In genomic region chr12:96352161-96352835, GRCh38 we compare ENCODE assay signal across 14 cellular contexts. TPM values are rescaled to one million over a fixed set of nuclear protein-coding genes. Genes with fewer than 3 reads are reported as not detected.
A peak's percentile ranks its signal among the peaks of the same experiment; 100 is the strongest.
DNase-seq lines count a peak whose midpoint lies in the region; ATAC-seq, FAIRE-seq and TF ChIP-seq lines count a peak whose summit lies in the region.
"Had no signal": no experiment of that assay in that cellular context is flagged by ENCODE, and none has a peak within 500 bp of the region (broad histone marks: within the 10 kb centered on the region; RNA-seq: fewer than 3 reads in every experiment).

No MANE protein-coding gene starts in this region.

- no peak for FAIRE-seq in astrocyte (lab: Jason Lieb, UNC)

- no peaks in the 10 kb centered on the region for H3K36me3 ChIP-seq in astrocyte (ENCODE audit: insufficient read depth, low read length)
- no peaks in the 10 kb centered on the region for H3K36me3 ChIP-seq in naive thymus-derived CD4-positive, alpha-beta T cell (ENCODE audit: control insufficient read depth in 2 of 3, insufficient read depth in 3 of 3, low read length in 3 of 3)

- intact Hi-C loops in CD4-positive, alpha-beta T cell (cut with DNase I, micrococcal nuclease): loop anchor here in 1 of 2 experiments (1.0 to 10.0 kb wide), 2 partner anchors 9 to 47 kb away; no protein-coding TSS in a partner anchor
- intact Hi-C loops in naive thymus-derived CD4-positive, alpha-beta T cell (cut with micrococcal nuclease): loop anchor here in 1 of 2 donors (2.0 kb wide), 1 partner anchor 17 kb away; no protein-coding TSS in a partner anchor
- intact Hi-C loops in activated CD4-positive, alpha-beta memory T cell treated with anti-CD3 and anti-CD28 coated beads for 36 hours (cut with micrococcal nuclease): no loop called here
- intact Hi-C loops in activated T-helper 1 cell treated with anti-CD3 and anti-CD28 coated beads, Interleukin-12 subunit alpha, Interleukin-12 subunit beta, Interleukin-2, Interleukin-4 antibody, amounts not matched to agents 30 ng/mL and 10 ng/mL and 1 ng/mL, durations not matched to agents 14 hours and 24 hours and 36 hours (cut with micrococcal nuclease): loop anchor here (5.0 kb wide), 1 partner anchor 50 kb away; no protein-coding TSS in a partner anchor

- H3K27me3 Mint-ChIP-seq in CD4-positive, alpha-beta T cell: no peaks in the 10 kb centered on the region
- H3K27me3 Mint-ChIP-seq in HFFc6 (ENCODE audit: insufficient read depth): no peaks in the 10 kb centered on the region; the same call in 1 of the 2 replicates
- H3K27me3 Mint-ChIP-seq in astrocyte (ENCODE audit: low read depth, unreplicated experiment): no peaks in the 10 kb centered on the region
- no peaks in the 10 kb centered on the region for H3K27me3 Mint-ChIP-seq in naive thymus-derived CD4-positive, alpha-beta T cell
- no peaks in the 10 kb centered on the region for H3K27me3 Mint-ChIP-seq in activated CD4-positive, alpha-beta memory T cell treated with anti-CD3 and anti-CD28 coated beads for 36 hours
- no peaks in the 10 kb centered on the region for H3K27me3 Mint-ChIP-seq in activated T-helper 1 cell treated with anti-CD3 and anti-CD28 coated beads, Interleukin-12 subunit alpha, Interleukin-12 subunit beta, Interleukin-2, Interleukin-4 antibody, amounts not matched to agents 30 ng/mL and 10 ng/mL and 1 ng/mL, durations not matched to agents 14 hours and 24 hours and 36 hours (ENCODE audit: insufficient read depth)
- H3K27me3 Mint-ChIP-seq: stimulated activated naive CD8-positive, alpha-beta T cell treated with anti-CD3 and anti-CD28 coated beads, Interleukin-15, Interleukin-2, amounts not matched to agents 100 ng/mL and 50 ng/mL, for 24 hours had no signal

- no peaks in the 10 kb centered on the region for H3K4me1 ChIP-seq in astrocyte (ENCODE audit: insufficient read depth, low read length)
- H3K4me1 ChIP-seq in naive thymus-derived CD4-positive, alpha-beta T cell (ENCODE audit: control insufficient read depth in 2 of 2, insufficient read depth in 2 of 2, low read length in 2 of 2): peaks cover 30 to 62% of the 10 kb centered on the region in 2 donors

- H4K20me1 ChIP-seq in astrocyte (ENCODE audit: insufficient read depth, low read length): peaks cover 96% of the 10 kb centered on the region

- H3K27ac Mint-ChIP-seq in CD4-positive, alpha-beta T cell: peak overlapping the region; percentile 34
- H3K27ac Mint-ChIP-seq in HFFc6 (peak overlapping the region; percentile 4; the same call in 1 of the 2 replicates), astrocyte (ENCODE audit: unreplicated experiment) (peak overlapping the region; percentile 4)
- peak overlapping the region in 8 of 9 donors; percentile 28 to 83 (median 67) for H3K27ac Mint-ChIP-seq in naive thymus-derived CD4-positive, alpha-beta T cell
- no peak overlapping the region for H3K27ac Mint-ChIP-seq in activated CD4-positive, alpha-beta memory T cell treated with anti-CD3 and anti-CD28 coated beads for 36 hours
- no peak overlapping the region for H3K27ac Mint-ChIP-seq in activated T-helper 1 cell treated with anti-CD3 and anti-CD28 coated beads, Interleukin-12 subunit alpha, Interleukin-12 subunit beta, Interleukin-2, Interleukin-4 antibody, amounts not matched to agents 30 ng/mL and 10 ng/mL and 1 ng/mL, durations not matched to agents 14 hours and 24 hours and 36 hours
- H3K27ac Mint-ChIP-seq: stimulated activated naive CD8-positive, alpha-beta T cell treated with anti-CD3 and anti-CD28 coated beads, Interleukin-15, Interleukin-2, amounts not matched to agents 100 ng/mL and 50 ng/mL, for 24 hours; T-helper 2 cell treated with Interferon-gamma antibody and Interleukin-4, amounts not matched to agents 5 μg/mL and 100 μg/mL, for 36 hours had no signal

- H3K9me3 ChIP-seq in CD4-positive, alpha-beta T cell (ENCODE audit: control insufficient read depth, low read length): no peaks in the 10 kb centered on the region
- no peaks in the 10 kb centered on the region for H3K9me3 ChIP-seq in astrocyte (ENCODE audit: insufficient read depth, low read depth, low read length)
- no peaks in the 10 kb centered on the region for H3K9me3 ChIP-seq in naive thymus-derived CD4-positive, alpha-beta T cell (ENCODE audit: control insufficient read depth in 2 of 3, low read length in 3 of 3)
- H3K9me3 ChIP-seq: body of pancreas had no signal

- no peak overlapping the region for H3K4me3 Mint-ChIP-seq in CD4-positive, alpha-beta T cell
- H3K4me3 Mint-ChIP-seq in HFFc6: no peak overlapping the region
- H3K4me3 Mint-ChIP-seq in astrocyte (ENCODE audit: unreplicated experiment): no peak overlapping the region
- H3K4me3 Mint-ChIP-seq in naive thymus-derived CD4-positive, alpha-beta T cell: peak overlapping the region in 8 of 10 donors; percentile 8 to 73 (median 29)
- H3K4me3 Mint-ChIP-seq in activated CD4-positive, alpha-beta memory T cell treated with anti-CD3 and anti-CD28 coated beads for 36 hours: no peak overlapping the region
- H3K4me3 Mint-ChIP-seq in activated T-helper 1 cell treated with anti-CD3 and anti-CD28 coated beads, Interleukin-12 subunit alpha, Interleukin-12 subunit beta, Interleukin-2, Interleukin-4 antibody, amounts not matched to agents 30 ng/mL and 10 ng/mL and 1 ng/mL, durations not matched to agents 14 hours and 24 hours and 36 hours: no peak overlapping the region
- H3K4me3 Mint-ChIP-seq: stimulated activated naive CD8-positive, alpha-beta T cell treated with anti-CD3 and anti-CD28 coated beads, Interleukin-15, Interleukin-2, amounts not matched to agents 100 ng/mL and 50 ng/mL, for 24 hours; T-helper 2 cell treated with Interferon-gamma antibody and Interleukin-4, amounts not matched to agents 5 μg/mL and 100 μg/mL, for 36 hours had no signal

- H2AFZ ChIP-seq in astrocyte (ENCODE audit: low read depth, low read length): no peak overlapping the region

- no peak for TF ChIP-seq CTCF in CD4-positive, alpha-beta T cell (IDR thresholded peaks at IDR 0.05)
- TF ChIP-seq CTCF in HFFc6 (IDR thresholded peaks at IDR 0.05): no peak
- no peak for TF ChIP-seq CTCF in astrocyte (IDR thresholded peaks at IDR 0.05; ENCODE audit: insufficient read depth, low read depth, low read length)

- POLR2A ChIA-PET in CD4-positive, alpha-beta T cell (lab: Charles Lee): interaction anchor here (1.0 to 1.4 kb wide), 3 partner anchors 17 to 47 kb away, joined by 3 to 4 read pairs (median 4); no protein-coding TSS in a partner anchor
- POLR2A ChIA-PET in naive thymus-derived CD4-positive, alpha-beta T cell (lab: Charles Lee): interaction anchor here (1.0 kb wide), 1 partner anchor 47 kb away, joined by 3 read pairs; no protein-coding TSS in a partner anchor
- POLR2A ChIA-PET in activated CD4-positive, alpha-beta memory T cell treated with anti-CD3 and anti-CD28 coated beads for 36 hours (lab: Charles Lee): no interaction called here

- H3K9me3 Mint-ChIP-seq in CD4-positive, alpha-beta T cell: no peaks in the 10 kb centered on the region
- H3K9me3 Mint-ChIP-seq in HFFc6: no peaks in the 10 kb centered on the region
- no peaks in the 10 kb centered on the region for H3K9me3 Mint-ChIP-seq in astrocyte (ENCODE audit: unreplicated experiment)
- peaks cover 0 to 2% (median 0%) of the 10 kb centered on the region in 11 donors for H3K9me3 Mint-ChIP-seq in naive thymus-derived CD4-positive, alpha-beta T cell
- no peaks in the 10 kb centered on the region for H3K9me3 Mint-ChIP-seq in activated CD4-positive, alpha-beta memory T cell treated with anti-CD3 and anti-CD28 coated beads for 36 hours
- no peaks in the 10 kb centered on the region for H3K9me3 Mint-ChIP-seq in activated T-helper 1 cell treated with anti-CD3 and anti-CD28 coated beads, Interleukin-12 subunit alpha, Interleukin-12 subunit beta, Interleukin-2, Interleukin-4 antibody, amounts not matched to agents 30 ng/mL and 10 ng/mL and 1 ng/mL, durations not matched to agents 14 hours and 24 hours and 36 hours
- H3K9me3 Mint-ChIP-seq: stimulated activated naive CD8-positive, alpha-beta T cell treated with anti-CD3 and anti-CD28 coated beads, Interleukin-15, Interleukin-2, amounts not matched to agents 100 ng/mL and 50 ng/mL, for 24 hours; T-helper 2 cell treated with Interferon-gamma antibody and Interleukin-4, amounts not matched to agents 5 μg/mL and 100 μg/mL, for 36 hours had no signal

- no peak overlapping the region for H3K4me3 ChIP-seq in astrocyte (ENCODE audit: insufficient read depth, low read depth, low read length)
- no peak overlapping the region for H3K4me3 ChIP-seq in naive thymus-derived CD4-positive, alpha-beta T cell (ENCODE audit: low read length)
- H3K4me3 ChIP-seq: BLaER1 treated with 17β-estradiol and CSF1 and Interleukin-3, amounts not matched to agents 10 nM and 100 nM; body of pancreas had no signal

- H3K27me3 ChIP-seq in CD4-positive, alpha-beta T cell (ENCODE audit: control insufficient read depth, insufficient read depth, low read length): no peaks in the 10 kb centered on the region
- no peaks in the 10 kb centered on the region for H3K27me3 ChIP-seq in astrocyte (ENCODE audit: insufficient read depth, low read length)
- no peaks in the 10 kb centered on the region for H3K27me3 ChIP-seq in naive thymus-derived CD4-positive, alpha-beta T cell (ENCODE audit: control insufficient read depth in 2 of 2, insufficient read depth in 2 of 2, low read length in 2 of 2)
- H3K27me3 ChIP-seq: BLaER1 treated with 17β-estradiol and CSF1 and Interleukin-3, amounts not matched to agents 10 nM and 100 nM; body of pancreas had no signal

- no peak for DNase-seq in CD4-positive, alpha-beta T cell
- no peak for DNase-seq in HFFc6
- DNase-seq in astrocyte (ENCODE audit: low read depth): no peak
- DNase-seq in naive thymus-derived CD4-positive, alpha-beta T cell: no peak
- DNase-seq in activated CD4-positive, alpha-beta memory T cell treated with anti-CD3 and anti-CD28 coated beads for 36 hours: no peak
- DNase-seq in activated T-helper 1 cell treated with anti-CD3 and anti-CD28 coated beads, Interleukin-12 subunit alpha, Interleukin-12 subunit beta, Interleukin-2, Interleukin-4 antibody, amounts not matched to agents 30 ng/mL and 10 ng/mL and 1 ng/mL, durations not matched to agents 14 hours and 24 hours and 36 hours (ENCODE audit: low spot score): no peak
- DNase-seq: body of pancreas; stimulated activated CD4-positive, alpha-beta T cell treated with anti-CD3 and anti-CD28 coated beads, Interleukin-15, amount 100 ng/mL, for 24 hours had no signal

- no peak overlapping the region for H3K4me2 ChIP-seq in astrocyte (ENCODE audit: low read length)

- H3K36me3 Mint-ChIP-seq in CD4-positive, alpha-beta T cell (ENCODE audit: low read depth): peaks cover under 1% of the 10 kb centered on the region
- H3K36me3 Mint-ChIP-seq in HFFc6 (ENCODE audit: low read depth) (no peaks in the 10 kb centered on the region), astrocyte (ENCODE audit: low read depth, unreplicated experiment) (no peaks in the 10 kb centered on the region)
- H3K36me3 Mint-ChIP-seq in naive thymus-derived CD4-positive, alpha-beta T cell: peaks cover 0 to 1% (median 0%) of the 10 kb centered on the region in 5 donors
- no peaks in the 10 kb centered on the region for H3K36me3 Mint-ChIP-seq in activated CD4-positive, alpha-beta memory T cell treated with anti-CD3 and anti-CD28 coated beads for 36 hours
- H3K36me3 Mint-ChIP-seq in activated T-helper 1 cell treated with anti-CD3 and anti-CD28 coated beads, Interleukin-12 subunit alpha, Interleukin-12 subunit beta, Interleukin-2, Interleukin-4 antibody, amounts not matched to agents 30 ng/mL and 10 ng/mL and 1 ng/mL, durations not matched to agents 14 hours and 24 hours and 36 hours (ENCODE audit: low read depth): no peaks in the 10 kb centered on the region

- no peak overlapping the region for H3K9ac ChIP-seq in astrocyte (ENCODE audit: low read length)

- H3K79me2 ChIP-seq in astrocyte (ENCODE audit: insufficient read depth, low read length): peaks cover 99% of the 10 kb centered on the region

- ATAC-seq in CD4-positive, alpha-beta T cell (ENCODE audit: poor library complexity): no peak
- peak; percentile 26 for ATAC-seq in naive thymus-derived CD4-positive, alpha-beta T cell
- ATAC-seq in GM21381 (IDR thresholded peaks at IDR 0.05; ENCODE audit: unreplicated experiment) (no peak), HG03095 (IDR thresholded peaks at IDR 0.05; ENCODE audit: unreplicated experiment) (no peak)
- ATAC-seq: body of pancreas had no signal

- CTCF ChIA-PET in CD4-positive, alpha-beta T cell (lab: Charles Lee): interaction anchor here (1.0 to 1.3 kb wide), 2 partner anchors 16 to 47 kb away, joined by 3 read pairs; no protein-coding TSS in a partner anchor
- CTCF ChIA-PET in naive thymus-derived CD4-positive, alpha-beta T cell (lab: Charles Lee): interaction anchor here (0.6 to 1.2 kb wide), 3 partner anchors 9 to 141 kb away, joined by 3 to 5 read pairs (median 3); no protein-coding TSS in a partner anchor
- CTCF ChIA-PET in activated CD4-positive, alpha-beta memory T cell treated with anti-CD3 and anti-CD28 coated beads for 36 hours (lab: Charles Lee): interaction anchor here (1.2 kb wide), 1 partner anchor 48 kb away, joined by 4 read pairs; the partner anchor contains the start of gene CDK17

- no peak overlapping the region for H3K27ac ChIP-seq in CD4-positive, alpha-beta T cell (ENCODE audit: low read depth, low read length)
- H3K27ac ChIP-seq in astrocyte (ENCODE audit: low read depth, low read length): no peak overlapping the region
- no peak overlapping the region for H3K27ac ChIP-seq in naive thymus-derived CD4-positive, alpha-beta T cell (ENCODE audit: low read depth, low read length)
- H3K27ac ChIP-seq: body of pancreas, epithelial cell of prostate had no signal

- H3K4me1 Mint-ChIP-seq in CD4-positive, alpha-beta T cell (ENCODE audit: low read depth): peaks cover 89% of the 10 kb centered on the region
- H3K4me1 Mint-ChIP-seq in HFFc6 (ENCODE audit: low read depth) (peaks cover 89% of the 10 kb centered on the region), astrocyte (ENCODE audit: low read depth, unreplicated experiment) (peaks cover 44% of the 10 kb centered on the region)
- peaks cover 53 to 99% (median 90%) of the 10 kb centered on the region in 7 donors for H3K4me1 Mint-ChIP-seq in naive thymus-derived CD4-positive, alpha-beta T cell
- peaks cover 69% of the 10 kb centered on the region for H3K4me1 Mint-ChIP-seq in activated CD4-positive, alpha-beta memory T cell treated with anti-CD3 and anti-CD28 coated beads for 36 hours (ENCODE audit: low read depth)
- peaks cover 63% of the 10 kb centered on the region for H3K4me1 Mint-ChIP-seq in activated T-helper 1 cell treated with anti-CD3 and anti-CD28 coated beads, Interleukin-12 subunit alpha, Interleukin-12 subunit beta, Interleukin-2, Interleukin-4 antibody, amounts not matched to agents 30 ng/mL and 10 ng/mL and 1 ng/mL, durations not matched to agents 14 hours and 24 hours and 36 hours (ENCODE audit: low read depth)

RNA-seq across cellular contexts. Expression of gene CDK17, which starts 47.9 kb away (rescaled TPM):
- 100 to 1,000 TPM; 112 to 113 TPM for total RNA-seq in CD4-positive, alpha-beta T cell
- 10 to 100 TPM; 24.6 to 28.8 (median 26.5) TPM for total RNA-seq in HFFc6 (2021; fragmentation: NEBNext Ultra II Directional; extraction: Animal tissue kit (Norgen Biotek cat#: 25700))
- total RNA-seq in astrocyte: 53.0 and 64.2 TPM in 2 replicates
- total RNA-seq in naive thymus-derived CD4-positive, alpha-beta T cell: 100 to 1,000 TPM in 2 of 5 experiments, 10 to 100 TPM in 3; 39.7 to 112 (median 67.9) TPM
- polyA plus RNA-seq in naive thymus-derived CD4-positive, alpha-beta T cell: 10 to 100 TPM; 30.0 to 50.8 TPM
- total RNA-seq in activated CD4-positive, alpha-beta memory T cell treated with anti-CD3 and anti-CD28 coated beads for 36 hours: 10 to 100 TPM; 34.5 to 35.7 TPM
- total RNA-seq in activated T-helper 1 cell treated with anti-CD3 and anti-CD28 coated beads, Interleukin-12 subunit alpha, Interleukin-12 subunit beta, Interleukin-2, Interleukin-4 antibody, amounts not matched to agents 30 ng/mL and 10 ng/mL and 1 ng/mL, durations not matched to agents 14 hours and 24 hours and 36 hours: 32.4 and 37.1 TPM in 2 replicates

Comparison
In these comparisons a context has a peak if more than half of its experiments do, and no peak if none do; other contexts are left out.
1. H3K27ac Mint-ChIP-seq: peak in CD4-positive, alpha-beta T cell (single experiment), HFFc6 (single experiment), astrocyte (single experiment) and naive thymus-derived CD4-positive, alpha-beta T cell (8 of 9); none in activated CD4-positive, alpha-beta memory T cell treated with anti-CD3 and anti-CD28 coated beads for 36 hours (single experiment) and activated T-helper 1 cell treated with anti-CD3 and anti-CD28 coated beads, Interleukin-12 subunit alpha, Interleukin-12 subunit beta, Interleukin-2, Interleukin-4 antibody, amounts not matched to agents 30 ng/mL and 10 ng/mL and 1 ng/mL, durations not matched to agents 14 hours and 24 hours and 36 hours (single experiment).
2. H3K4me3 Mint-ChIP-seq: peak in naive thymus-derived CD4-positive, alpha-beta T cell (8 of 10); none in CD4-positive, alpha-beta T cell (single experiment), HFFc6 (single experiment), astrocyte (single experiment), activated CD4-positive, alpha-beta memory T cell treated with anti-CD3 and anti-CD28 coated beads for 36 hours (single experiment) and activated T-helper 1 cell treated with anti-CD3 and anti-CD28 coated beads, Interleukin-12 subunit alpha, Interleukin-12 subunit beta, Interleukin-2, Interleukin-4 antibody, amounts not matched to agents 30 ng/mL and 10 ng/mL and 1 ng/mL, durations not matched to agents 14 hours and 24 hours and 36 hours (single experiment).